Comparison of ENCODE assay signal across 38 cellular contexts in genomic region chr11:104992781-104993180, GRCh38. TPM values are rescaled to one million over a fixed set of nuclear protein-coding genes. Genes with fewer than 3 reads are reported as not detected.
"Had no signal": no experiment of that assay in that cellular context is flagged by ENCODE, and none has a peak within 500 bp of the region (broad histone marks: within the 10 kb centered on the region; RNA-seq: fewer than 3 reads in every experiment).

No MANE protein-coding gene starts in this region.

- H3K36me3 ChIP-seq: adrenal gland, ascending aorta, brain microvascular endothelial cell, breast epithelium, cardiac muscle cell had no signal

- H3K27me3 ChIP-seq: adrenal gland, ascending aorta, body of pancreas, brain microvascular endothelial cell, breast epithelium, cardiac muscle cell had no signal

- FAIRE-seq: astrocyte, bronchial epithelial cell had no signal

- H3K9me3 ChIP-seq: adrenal gland had no signal

- DNase-seq: activated effector memory CD4-positive, alpha-beta T cell treated with anti-CD3 and anti-CD28 coated beads, Interleukin-2, amount 50 U/mL, for 16 hours; activated effector memory CD4-positive, alpha-beta T cell treated with Interleukin-2 at 50 U/mL for 16 hours; activated gamma-delta T cell; activated gamma-delta T cell treated with Interleukin-2 at 50 U/mL for 16 hours; activated naive CD4-positive, alpha-beta T cell; activated naive CD4-positive, alpha-beta T cell treated with anti-CD3 and anti-CD28 coated beads for 36 hours; activated naive CD4-positive, alpha-beta T cell treated with anti-CD3 and anti-CD28 coated beads, Interleukin-2, amount 10 ng/mL, durations not matched to agents 7 days and 5 days; activated naive CD4-positive, alpha-beta T cell treated with anti-CD3 and anti-CD28 coated beads, Interleukin-2, amount 50 U/mL, for 16 hours; activated naive CD4-positive, alpha-beta T cell treated with Interleukin-2 at 50 U/mL for 16 hours; activated naive CD8-positive, alpha-beta T cell treated with anti-CD3 and anti-CD28 coated beads for 36 hours; activated naive CD8-positive, alpha-beta T cell treated with anti-CD3 and anti-CD28 coated beads, Interleukin-2, amount 10 ng/mL, durations not matched to agents 7 days and 5 days; activated naive CD8-positive, alpha-beta T cell treated with anti-CD3 and anti-CD28 coated beads, Interleukin-2, amount 50 U/mL, for 24 hours; activated T-cell treated with anti-CD3 and anti-CD28 coated beads, Interleukin-2, amount 50 U/mL, for 1 hour; activated T-cell treated with anti-CD3 and anti-CD28 coated beads, Interleukin-2, amount 50 U/mL, for 24 hours; activated T-cell treated with anti-CD3 and anti-CD28 coated beads, Interleukin-2, amount 50 U/mL, for 4 hours; activated T-cell treated with anti-CD3 and anti-CD28 coated beads, Interleukin-2, amount 50 U/mL, for 48 hours; activated T-cell treated with anti-CD3 and anti-CD28 coated beads, Interleukin-2, amount 50 U/mL, for 72 hours; adrenal gland; amniotic stem cell; amygdala; anterior cingulate cortex; aorta; body of pancreas; brain microvascular endothelial cell; central memory CD4-positive, alpha-beta T cell; cerebellar nuclear complex had no signal

- H3K4me1 ChIP-seq: adrenal gland, ascending aorta, breast epithelium had no signal

- ATAC-seq: activated naive CD4-positive, alpha-beta T cell treated with anti-CD3 and anti-CD28 coated beads, Interleukin-2, amount 50 U/mL, for 72 hours; activated naive CD8-positive, alpha-beta T cell treated with anti-CD3 and anti-CD28 coated beads, Interleukin-2, amount 50 U/mL, for 24 hours; activated T-cell treated with anti-CD3 and anti-CD28 coated beads, Interleukin-2, amount 50 U/mL, for 4 hours; activated T-cell treated with anti-CD3 and anti-CD28 coated beads, Interleukin-2, amount 50 U/mL, for 72 hours; activated T-helper 17 cell treated with anti-CD3 and anti-CD28 coated beads, Interleukin-2, amount 50 U/mL, for 72 hours had no signal

- H3K4me3 ChIP-seq: adrenal gland, ascending aorta, body of pancreas, breast epithelium, cardiac muscle cell had no signal

- H3K27ac ChIP-seq: adrenal gland, ascending aorta, body of pancreas, brain microvascular endothelial cell, cardiac muscle cell had no signal

RNA-seq across cellular contexts. Expression of gene CASP4, which starts 24.4 kb away (rescaled TPM):
- total RNA-seq: cardiac muscle cell had no signal

RNA-seq across cellular contexts. Expression of gene CASP5, which starts 30.2 kb away (rescaled TPM):
- total RNA-seq: activated naive CD4-positive, alpha-beta T cell treated with anti-CD3 and anti-CD28 coated beads for 36 hours; activated naive CD4-positive, alpha-beta T cell treated with anti-CD3 and anti-CD28 coated beads, Interleukin-2, amount 50 U/mL, for 72 hours; activated naive CD8-positive, alpha-beta T cell treated with anti-CD3 and anti-CD28 coated beads for 36 hours; activated naive CD8-positive, alpha-beta T cell treated with anti-CD3 and anti-CD28 coated beads, Interleukin-2, amount 10 ng/mL, durations not matched to agents 7 days and 5 days; activated T-cell treated with anti-CD3 and anti-CD28 coated beads, Interleukin-2, amount 50 U/mL, for 4 hours; activated T-cell treated with anti-CD3 and anti-CD28 coated beads, Interleukin-2, amount 50 U/mL, for 72 hours; activated T-helper 1 cell treated with anti-CD3 and anti-CD28 coated beads, Interleukin-12 subunit alpha, Interleukin-12 subunit beta, Interleukin-2, Interleukin-4 antibody, amounts not matched to agents 30 ng/mL and 10 ng/mL and 1 ng/mL, durations not matched to agents 14 hours and 24 hours and 36 hours; activated T-helper 17 cell treated with anti-CD3 and anti-CD28 coated beads, Interleukin-2, amount 50 U/mL, for 72 hours; activated T-helper 2 cell treated with anti-CD3 and anti-CD28 coated beads, Interferon-gamma antibody, Interleukin-2, Interleukin-4, amounts not matched to agents 10 μg/mL and 5 μg/mL and 100 μg/mL, durations not matched to agents 14 hours and 24 hours and 36 hours; ascending aorta; astrocyte; body of pancreas; bronchial epithelial cell; cardiac muscle cell; cardiac septum; cerebellum; chondrocyte had no signal
- polyA plus RNA-seq: cardiac muscle cell had no signal

RNA-seq across cellular contexts. Expression of gene CASP1, which starts 42.2 kb away (rescaled TPM):
- total RNA-seq: ascending aorta, cardiac muscle cell, chondrocyte had no signal

RNA-seq across cellular contexts. Expression of gene CARD16, which starts 52.4 kb away (rescaled TPM):
- total RNA-seq: cardiac muscle cell, cerebellum, chondrocyte had no signal
- polyA plus RNA-seq: cardiac muscle cell had no signal
